ENCODE assay signal across 1 cellular context in genomic region chr15:39426552-39427532, GRCh38.
TF ChIP-seq lines count a peak whose summit lies in the region.

No MANE protein-coding gene starts in this region.

TF ChIP-seq in GM12878, 131 proteins besides CTCF, POLR2A, EP300 and RAD21 (continued from another document):
- TF ChIP-seq, protein P1, sequence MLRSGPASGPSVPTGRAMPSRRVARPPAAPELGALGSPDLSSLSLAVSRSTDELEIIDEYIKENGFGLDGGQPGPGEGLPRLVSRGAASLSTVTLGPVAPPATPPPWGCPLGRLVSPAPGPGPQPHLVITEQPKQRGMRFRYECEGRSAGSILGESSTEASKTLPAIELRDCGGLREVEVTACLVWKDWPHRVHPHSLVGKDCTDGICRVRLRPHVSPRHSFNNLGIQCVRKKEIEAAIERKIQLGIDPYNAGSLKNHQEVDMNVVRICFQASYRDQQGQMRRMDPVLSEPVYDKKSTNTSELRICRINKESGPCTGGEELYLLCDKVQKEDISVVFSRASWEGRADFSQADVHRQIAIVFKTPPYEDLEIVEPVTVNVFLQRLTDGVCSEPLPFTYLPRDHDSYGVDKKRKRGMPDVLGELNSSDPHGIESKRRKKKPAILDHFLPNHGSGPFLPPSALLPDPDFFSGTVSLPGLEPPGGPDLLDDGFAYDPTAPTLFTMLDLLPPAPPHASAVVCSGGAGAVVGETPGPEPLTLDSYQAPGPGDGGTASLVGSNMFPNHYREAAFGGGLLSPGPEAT (IDR thresholded peaks at IDR 0.05; ENCODE audit: low read depth), result peak; percentile 66; the same call in 1 of the 2 replicates
- TF ChIP-seq ZSCAN29 (IDR thresholded peaks at IDR 0.05), result no peak
- no peak for TF ChIP-seq GABPA (IDR thresholded peaks at IDR 0.05; ENCODE audit: low read depth)
- peak; percentile 51 for TF ChIP-seq SP1 (IDR thresholded peaks at IDR 0.05; ENCODE audit: low read depth, low read length)
- peak; percentile 73 for TF ChIP-seq ATF7 (IDR thresholded peaks at IDR 0.05; ENCODE audit: low read depth)
- TF ChIP-seq MYB (IDR thresholded peaks at IDR 0.05; ENCODE audit: borderline replicate concordance, low read depth, low read length), result no peak
- peak; percentile 91 for TF ChIP-seq BCL11A (IDR thresholded peaks at IDR 0.05; ENCODE audit: low read depth, low read length)
